ENCODE assay signal across 8 cellular contexts in genomic region chr1:202349263-202349928, GRCh38. TPM values are rescaled to one million over a fixed set of nuclear protein-coding genes. Genes with fewer than 3 reads are reported as not detected.
DNase-seq lines count a peak whose midpoint lies in the region; ATAC-seq, FAIRE-seq and TF ChIP-seq lines count a peak whose summit lies in the region.

No MANE protein-coding gene starts in this region.

- CTCF ChIA-PET in CD8-positive, alpha-beta T cell (lab: Charles Lee) = interaction anchor here (0.8 to 1.7 kb wide), 4 partner anchors 7 to 33 kb away, joined by 3 to 7 read pairs (median 4); partner anchors contain the start of gene UBE2T

- no peaks in the 10 kb centered on the region for H3K27me3 ChIP-seq in CD8-positive, alpha-beta T cell (ENCODE audit: insufficient read depth, low read length)
- H3K27me3 ChIP-seq in colonic mucosa = no peaks in the 10 kb centered on the region
- no peaks in the 10 kb centered on the region for H3K27me3 ChIP-seq in right lobe of liver

- FAIRE-seq in GM12892 (lab: Jason Lieb, UNC) = no peak

- TF ChIP-seq POLR2A in right lobe of liver (IDR thresholded peaks at IDR 0.05) (no peak), GM12892 (IDR thresholded peaks at IDR 0.05; ENCODE audit: low read depth, low read length) (no peak)

- H3K36me3 Mint-ChIP-seq in CD8-positive, alpha-beta T cell = peaks cover 7% of the 10 kb centered on the region

- peak overlapping the region; percentile 70 for H3K27ac Mint-ChIP-seq in CD8-positive, alpha-beta T cell

- WGBS in right lobe of liver (ENCODE audit: insufficient coverage, low coverage, low lambda C conversion rate, missing lambda C conversion rate) = 6% methylated on average over 10 of the region's 10 CpGs

- no peak for ATAC-seq in CD8-positive, alpha-beta T cell
- peak; percentile 3 for ATAC-seq in HG02588 (IDR thresholded peaks at IDR 0.05; ENCODE audit: unreplicated experiment)
- ATAC-seq in right lobe of liver = peak in 2 of 4 donors; percentile 1 to 32

- no peak for TF ChIP-seq CTCF in CD8-positive, alpha-beta T cell (IDR thresholded peaks at IDR 0.05)
- TF ChIP-seq CTCF in colonic mucosa (IDR thresholded peaks at IDR 0.05) (no peak), right lobe of liver (IDR thresholded peaks at IDR 0.05) (no peak)

- H3K27me3 Mint-ChIP-seq in CD8-positive, alpha-beta T cell (ENCODE audit: low read depth) = no peaks in the 10 kb centered on the region

- H3K9ac ChIP-seq in colonic mucosa (ENCODE audit: low read depth in 2 of 2, low read length in 2 of 2) = peak overlapping the region; percentile 90 to 91

- H3K9me3 ChIP-seq in CD8-positive, alpha-beta T cell (ENCODE audit: low read length) = no peaks in the 10 kb centered on the region
- H3K9me3 ChIP-seq in colonic mucosa (no peaks in the 10 kb centered on the region), right lobe of liver (no peaks in the 10 kb centered on the region)

- H3K27ac ChIP-seq in CD8-positive, alpha-beta T cell (ENCODE audit: low read depth, low read length) = peak overlapping the region; percentile 68
- H3K27ac ChIP-seq in colonic mucosa (peak overlapping the region; percentile 88), right lobe of liver (peak overlapping the region; percentile 85 to 93 (median 92)), temporal lobe (ENCODE audit: low read depth, low read length) (peak overlapping the region; percentile 79)

- H3K36me3 ChIP-seq in CD8-positive, alpha-beta T cell (ENCODE audit: insufficient read depth, low read length) = no peaks in the 10 kb centered on the region
- no peaks in the 10 kb centered on the region for H3K36me3 ChIP-seq in colonic mucosa
- H3K36me3 ChIP-seq in right lobe of liver = no peaks in the 10 kb centered on the region

- intact Hi-C loops in CD8-positive, alpha-beta T cell (cut with DNase I, micrococcal nuclease) = loop anchor here (2.0 to 10.0 kb wide), 12 partner anchors 278 to 1513 kb away; partner anchors contain the start of genes ADIPOR1 (in 1 of the 2), CSRP1 (in 1 of the 2), CYB5R1 (in 1 of the 2) and IPO9 (in 1 of the 2)
- intact Hi-C loops in colonic mucosa (cut with DNase I) = no loop called here
- intact Hi-C loops in right lobe of liver (cut with DNase I) = no loop called here

- DNase-seq in CD8-positive, alpha-beta T cell = no peak
- peak; percentile 44 for DNase-seq in RPMI8226
- DNase-seq in colonic mucosa = no peak
- no peak for DNase-seq in right lobe of liver
- no peak for DNase-seq in GM12892 (ENCODE audit: insufficient read length)
- DNase-seq in NCI-H187 (lab: John Stamatoyannopoulos, UW) = no peak

- peaks cover 16% of the 10 kb centered on the region for H3K4me1 ChIP-seq in CD8-positive, alpha-beta T cell (ENCODE audit: insufficient read depth, low read length)
- H3K4me1 ChIP-seq in colonic mucosa = peaks cover 6% of the 10 kb centered on the region
- H3K4me1 ChIP-seq in right lobe of liver = peaks cover 0 to 10% (median 3%) of the 10 kb centered on the region in 4 donors

- peak overlapping the region; percentile 89 for H3K4me3 ChIP-seq in CD8-positive, alpha-beta T cell (ENCODE audit: low read depth, low read length)
- H3K4me3 ChIP-seq in colonic mucosa = peak overlapping the region; percentile 100
- peak overlapping the region; percentile 89 to 99 (median 98) for H3K4me3 ChIP-seq in right lobe of liver

- POLR2A ChIA-PET in CD8-positive, alpha-beta T cell (lab: Charles Lee) = interaction anchor here (0.6 to 1.9 kb wide), 2 partner anchors 8 to 10 kb away, joined by 4 to 5 read pairs; partner anchors contain the start of gene UBE2T

- H3K9me3 Mint-ChIP-seq in CD8-positive, alpha-beta T cell = no peaks in the 10 kb centered on the region

- peak overlapping the region; percentile 86 for H3K4me3 Mint-ChIP-seq in CD8-positive, alpha-beta T cell

- H3K4me1 Mint-ChIP-seq in CD8-positive, alpha-beta T cell (ENCODE audit: low read depth) = peaks cover 36% of the 10 kb centered on the region

RNA-seq across cellular contexts. Expression of gene PPP1R12B, which starts 0.9 kb away (rescaled TPM):
- total RNA-seq in CD8-positive, alpha-beta T cell = 10 to 100 TPM; 11.6 to 12.3 TPM
- total RNA-seq in colonic mucosa (100 to 1,000 TPM in 1 of 2 donors, 10 to 100 TPM in 1; 41.1 to 125 TPM), right lobe of liver (10 to 100 TPM; 13.7 to 22.2 (median 16.6) TPM), temporal lobe (30.5 TPM)
- 2.8 TPM for polyA plus RNA-seq in GM12892 (2012; ENCODE audit: missing spikeins)

RNA-seq across cellular contexts. Expression of gene UBE2T, which starts 7.7 kb away (rescaled TPM):
- under 1 TPM; 0.54 to 0.67 TPM for total RNA-seq in CD8-positive, alpha-beta T cell
- 10 to 100 TPM; 12.7 to 42.8 TPM for total RNA-seq in colonic mucosa
- total RNA-seq in right lobe of liver = 1 to 10 TPM in 3 of 6 experiments, under 1 TPM in 3; 0.53 to 9.1 (median 1.1) TPM
- 17.7 TPM for total RNA-seq in temporal lobe
- polyA plus RNA-seq in GM12892 (2012; ENCODE audit: missing spikeins) = 104 TPM

Comparison
In these comparisons a context has a peak if more than half of its experiments do, and no peak if none do; other contexts are left out.
1. intact Hi-C loops: an anchor here in CD8-positive, alpha-beta T cell (2.0 to 10.0 kb wide); none called in colonic mucosa and right lobe of liver.